ENCODE assay signal across 16 cellular contexts in the genomic region with DNA sequence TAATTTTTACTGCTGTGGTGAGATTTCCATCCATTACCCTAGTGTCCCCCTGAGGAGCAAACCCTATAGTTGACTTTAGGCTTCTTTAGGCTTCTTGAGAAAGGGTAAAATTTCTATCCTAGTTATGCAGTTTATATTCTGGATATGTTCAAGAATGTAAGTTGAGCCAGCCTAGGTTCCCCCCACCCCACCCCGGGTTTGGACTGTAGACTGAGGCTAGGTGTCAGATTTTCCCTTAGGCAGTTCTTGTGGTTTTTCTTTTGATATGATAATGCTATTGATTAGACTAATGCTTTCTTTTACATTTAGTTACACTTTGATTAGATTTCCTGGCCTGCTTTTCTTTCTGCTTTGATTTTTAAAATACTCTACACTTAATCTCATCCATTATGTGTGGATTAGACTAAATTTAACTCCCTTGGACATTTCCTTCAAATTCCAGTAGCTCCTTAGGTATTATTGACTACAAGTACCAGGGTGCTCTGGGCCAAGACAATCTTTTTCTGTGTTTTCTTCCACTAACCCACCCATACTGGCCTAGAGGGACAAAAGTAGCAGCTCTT. TPM values are rescaled to one million over a fixed set of nuclear protein-coding genes. Genes with fewer than 3 reads are reported as not detected.
DNase-seq lines count a peak whose midpoint lies in the region; ATAC-seq and TF ChIP-seq lines count a peak whose summit lies in the region.
"Had no signal": no experiment of that assay in that cellular context is flagged by ENCODE, and none has a peak within 500 bp of the region (broad histone marks: within the 10 kb centered on the region; RNA-seq: fewer than 3 reads in every experiment).

No MANE protein-coding gene starts in this region.

- peak overlapping the region; percentile 46 for H3K27ac ChIP-seq in HUES48 (ENCODE audit: low read depth, low read length)
- H3K27ac ChIP-seq: HL-60 had no signal

- H3K4me1 Mint-ChIP-seq in activated T-cell treated with anti-CD3 and anti-CD28 coated beads, Interleukin-2, amount 50 U/mL, for 72 hours (ENCODE audit: low read depth), result peaks cover 40% of the 10 kb centered on the region
- H3K4me1 Mint-ChIP-seq in T-helper 17 cell (peaks cover 24% of the 10 kb centered on the region), neural crest cell (peaks cover 30% of the 10 kb centered on the region)

- no peaks in the 10 kb centered on the region for H3K27me3 ChIP-seq in HUES48 (ENCODE audit: control insufficient read depth, insufficient read depth, low read length)

- no peaks in the 10 kb centered on the region for H3K9me3 ChIP-seq in HUES48 (ENCODE audit: control insufficient read depth, insufficient read depth, low read length)
- H3K9me3 ChIP-seq in T-helper 17 cell (ENCODE audit: control insufficient read depth, low read length, poor library complexity, severe bottlenecking), result no peaks in the 10 kb centered on the region

- TF ChIP-seq CTCF in neural crest cell (conservative IDR thresholded peaks at IDR 0.05), result no peak

- H3K27me3 Mint-ChIP-seq in activated T-cell treated with anti-CD3 and anti-CD28 coated beads, Interleukin-2, amount 50 U/mL, for 72 hours (ENCODE audit: low read depth), result no peaks in the 10 kb centered on the region
- H3K27me3 Mint-ChIP-seq in T-helper 17 cell, result no peaks in the 10 kb centered on the region
- H3K27me3 Mint-ChIP-seq in neural crest cell (ENCODE audit: low read depth), result no peaks in the 10 kb centered on the region
- H3K27me3 Mint-ChIP-seq: CD4-positive, CD25-positive, alpha-beta regulatory T cell had no signal

- no peak overlapping the region for H3K9ac ChIP-seq in HUES48 (ENCODE audit: low read depth, low read length)

- no peak for DNase-seq in activated T-cell treated with anti-CD3 and anti-CD28 coated beads, Interleukin-2, amount 50 U/mL, for 72 hours
- no peak for DNase-seq in activated T-cell treated with anti-CD3 and anti-CD28 coated beads for 4 hours
- DNase-seq in T-helper 17 cell, result no peak
- no peak for DNase-seq in neural crest cell (ENCODE audit: low read depth, low spot score)
- no peak for DNase-seq in SHP77 (lab: John Stamatoyannopoulos, UW)
- DNase-seq in activated CD4-positive, CD25-positive, alpha-beta regulatory T cell treated with anti-CD3 and anti-CD28 coated beads, Interleukin-2, amount 50 U/mL, for 72 hours, result no peak
- DNase-seq: CD4-positive, CD25-positive, alpha-beta regulatory T cell; KBM-7; NCI-H1417 treated with DMSO at 0.1 percent for 48 hours; NCI-H1930; NCI-H2171 treated with DMSO at 0.1 percent for 48 hours; NCI-H446 treated with DMSO at 0.1 percent for 48 hours had no signal

- H3K9me3 Mint-ChIP-seq in activated T-cell treated with anti-CD3 and anti-CD28 coated beads, Interleukin-2, amount 50 U/mL, for 72 hours, result no peaks in the 10 kb centered on the region
- peaks cover 3% of the 10 kb centered on the region for H3K9me3 Mint-ChIP-seq in neural crest cell
- H3K9me3 Mint-ChIP-seq: CD4-positive, CD25-positive, alpha-beta regulatory T cell had no signal

- peak overlapping the region; percentile 25 to 57 for H3K4me3 Mint-ChIP-seq in activated T-cell treated with anti-CD3 and anti-CD28 coated beads, Interleukin-2, amount 50 U/mL, for 72 hours
- H3K4me3 Mint-ChIP-seq in T-helper 17 cell (peak overlapping the region; percentile 41), neural crest cell (no peak overlapping the region)
- H3K4me3 Mint-ChIP-seq: CD4-positive, CD25-positive, alpha-beta regulatory T cell had no signal

- H3K36me3 ChIP-seq in HUES48 (ENCODE audit: control insufficient read depth, insufficient read depth, low read length), result no peaks in the 10 kb centered on the region

- peak overlapping the region; percentile 54 for H3K27ac Mint-ChIP-seq in activated T-cell treated with anti-CD3 and anti-CD28 coated beads, Interleukin-2, amount 50 U/mL, for 72 hours
- H3K27ac Mint-ChIP-seq in T-helper 17 cell (no peak overlapping the region), neural crest cell (ENCODE audit: unreplicated experiment) (peak overlapping the region; percentile 58)

- no peak for ATAC-seq in activated T-cell treated with anti-CD3 and anti-CD28 coated beads, Interleukin-2, amount 50 U/mL, for 72 hours (replicated peaks in 1 of 2)
- no peak for ATAC-seq in T-helper 17 cell
- no peak for ATAC-seq in HG03571 (IDR thresholded peaks at IDR 0.05; ENCODE audit: unreplicated experiment)
- ATAC-seq: HCT116 had no signal

- no peak overlapping the region for H3K4me3 ChIP-seq in HUES48 (ENCODE audit: low read depth, low read length)

- H3K36me3 Mint-ChIP-seq in activated T-cell treated with anti-CD3 and anti-CD28 coated beads, Interleukin-2, amount 50 U/mL, for 72 hours (ENCODE audit: insufficient read depth in 2 of 2), result no peaks in the 10 kb centered on the region
- H3K36me3 Mint-ChIP-seq in T-helper 17 cell (ENCODE audit: low read depth), result peaks cover 5% of the 10 kb centered on the region
- peaks cover 16% of the 10 kb centered on the region for H3K36me3 Mint-ChIP-seq in neural crest cell (ENCODE audit: low read depth)

- peaks cover 38% of the 10 kb centered on the region for H3K4me1 ChIP-seq in HUES48 (ENCODE audit: control insufficient read depth, insufficient read depth, low read length)

RNA-seq across cellular contexts. Expression of gene NRF1, which starts 37.7 kb away (rescaled TPM):
- total RNA-seq in activated T-cell treated with anti-CD3 and anti-CD28 coated beads, Interleukin-2, amount 50 U/mL, for 72 hours, result 10 to 100 TPM; 22.1 to 25.1 TPM
- total RNA-seq in T-helper 17 cell (10 to 100 TPM; 33.7 to 33.9 TPM), neural crest cell (27.4 and 27.5 TPM in 2 replicates)
